ENCODE assay signal across 8 cellular contexts in the genomic region with DNA sequence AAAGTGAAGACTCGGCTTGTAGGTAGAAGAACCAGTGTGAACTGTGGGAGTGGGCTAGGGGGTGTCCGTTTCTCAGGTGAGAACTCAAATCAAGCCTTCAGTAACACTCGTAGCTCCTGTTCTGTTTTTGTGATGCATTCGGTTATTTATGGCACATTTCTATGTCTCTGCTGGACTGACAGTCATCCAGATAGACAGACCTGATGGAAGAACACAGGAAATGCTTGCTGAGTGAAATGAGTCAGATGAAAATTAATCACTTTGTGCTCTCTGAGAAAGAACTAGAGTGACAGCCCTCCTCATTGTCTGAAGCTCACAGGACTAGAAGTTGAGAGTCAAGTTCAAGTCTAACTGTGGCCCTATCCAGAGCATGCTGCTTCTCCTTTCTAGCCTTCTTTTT.
A peak's percentile ranks its signal among the peaks of the same experiment; 100 is the strongest.
DNase-seq lines count a peak whose midpoint lies in the region; ATAC-seq, FAIRE-seq and TF ChIP-seq lines count a peak whose summit lies in the region.

No MANE protein-coding gene starts in this region.

- H3K9me1 ChIP-seq in K562 (ENCODE audit: control insufficient read depth, insufficient read depth, low read length): no peaks in the 10 kb centered on the region

- no peaks in the 10 kb centered on the region for H3K27me3 ChIP-seq in K562 (ENCODE audit: control insufficient read depth in 2 of 2, insufficient read depth in 2 of 2, low read length in 2 of 2)
- H3K27me3 ChIP-seq in HAP-1 (ENCODE audit: low read depth): no peaks in the 10 kb centered on the region

- TF ChIP-seq EP300 in K562 (IDR thresholded peaks at IDR 0.05; ENCODE audit: low read length): no peak

- no peak overlapping the region for H3K9ac ChIP-seq in K562 (ENCODE audit: insufficient read depth in 1 of 2, low read depth in 2 of 2, low read length in 2 of 2)

- intact Hi-C loops in K562 (cut with micrococcal nuclease): no loop called here

- no peak overlapping the region for H3K4me3 Mint-ChIP-seq in activated CD4-positive, alpha-beta T cell treated with anti-CD3 and anti-CD28 coated beads, Interleukin-2, amount 10 ng/mL, durations not matched to agents 7 days and 5 days

- TF ChIP-seq RAD21 in K562 (CRISPR knock-in tag; conservative IDR thresholded peaks at IDR 0.05 in 1 of 2, IDR thresholded peaks at IDR 0.05 in 1 of 2): no peak

- H3K4me1 Mint-ChIP-seq in activated CD4-positive, alpha-beta T cell treated with anti-CD3 and anti-CD28 coated beads, Interleukin-2, amount 10 ng/mL, durations not matched to agents 7 days and 5 days: peaks cover 8% of the 10 kb centered on the region

- H3K36me3 ChIP-seq in K562 (ENCODE audit: control insufficient read depth, insufficient read depth, low read length) (no peaks in the 10 kb centered on the region), HAP-1 (replicated peaks) (no peaks in the 10 kb centered on the region)

- FAIRE-seq in K562 (lab: Jason Lieb, UNC): no peak

- CTCF ChIA-PET in K562 (lab: Yijun Ruan, JAX; ENCODE audit: low intra/inter-chr PET ratio): no interaction called here
- CTCF ChIA-PET in activated CD4-positive, alpha-beta T cell treated with anti-CD3 and anti-CD28 coated beads, Interleukin-2, amount 10 ng/mL, durations not matched to agents 7 days and 5 days (lab: Charles Lee): no interaction called here

- in situ Hi-C loops in K562 (cut with MboI) (no loop called here), HAP-1 (cut with MboI; ENCODE audit: low sequenced_read_pairs) (no loop called here)

- 0% methylated on average over 4 of the region's 4 CpGs for WGBS in K562 (ENCODE audit: insufficient coverage, low coverage, missing lambda C conversion rate)

- H3K9me3 Mint-ChIP-seq in activated CD4-positive, alpha-beta T cell treated with anti-CD3 and anti-CD28 coated beads, Interleukin-2, amount 10 ng/mL, durations not matched to agents 7 days and 5 days: no peaks in the 10 kb centered on the region

- TF ChIP-seq CTCF in GM10266 (IDR thresholded peaks at IDR 0.05; ENCODE audit: control insufficient read depth, insufficient read depth, low read depth, missing control alignments): no peak
- no peak for TF ChIP-seq CTCF in K562 (IDR thresholded peaks at IDR 0.05 in 2 of 3, conservative IDR thresholded peaks at IDR 0.05 in 1 of 3; ENCODE audit: insufficient read depth in 2 of 3, low read depth in 1 of 3, low read length in 3 of 3)

- peaks cover 2% of the 10 kb centered on the region for H3K27me3 Mint-ChIP-seq in activated CD4-positive, alpha-beta T cell treated with anti-CD3 and anti-CD28 coated beads, Interleukin-2, amount 10 ng/mL, durations not matched to agents 7 days and 5 days

- no peak overlapping the region for H2AFZ ChIP-seq in K562 (ENCODE audit: low read depth, low read length)

- H4K20me1 ChIP-seq in K562 (replicated peaks; ENCODE audit: control insufficient read depth, insufficient read depth, low read length): no peaks in the 10 kb centered on the region

- no peaks in the 10 kb centered on the region for H3K79me2 ChIP-seq in K562 (ENCODE audit: control insufficient read depth, insufficient read depth, low read length)

- TF ChIP-seq POLR2A in K562 (conservative IDR thresholded peaks at IDR 0.05): no peak

- ATAC-seq in GM19455 (IDR thresholded peaks at IDR 0.05; ENCODE audit: unreplicated experiment) (peak; percentile 96), HG03139 (IDR thresholded peaks at IDR 0.05; ENCODE audit: unreplicated experiment) (peak; percentile 91), K562 (no peak)

- no peak overlapping the region for H3K27ac ChIP-seq in K562 (ENCODE audit: extremely low read depth, low read depth, low read length)
- no peak overlapping the region for H3K27ac ChIP-seq in substantia nigra (ENCODE audit: low read depth, low read length, poor library complexity, severe bottlenecking)

- no TSS peak for BruUV-seq in K562 (replicated peaks; lab: Mats Ljungman, UMichigan)

- DNase-seq in GM10266 (ENCODE audit: extremely low spot score) (peak; percentile 58), K562 (ENCODE audit: extremely low read depth in 1 of 4, low spot score in 3 of 4) (no peak), substantia nigra (lab: John Stamatoyannopoulos, UW) (no peak), HAP-1 (ENCODE audit: low spot score in 2 of 2) (no peak), HT-29 (ENCODE audit: low spot score) (no peak)
- no peak for DNase-seq in activated CD4-positive, alpha-beta T cell treated with anti-CD3 and anti-CD28 coated beads, Interleukin-2, amount 10 ng/mL, durations not matched to agents 7 days and 5 days

- H3K9me3 ChIP-seq in K562 (replicated peaks; ENCODE audit: control insufficient read depth, insufficient read depth, low read depth, low read length): no peaks in the 10 kb centered on the region
- no peaks in the 10 kb centered on the region for H3K9me3 ChIP-seq in HAP-1

- H3K36me3 Mint-ChIP-seq in activated CD4-positive, alpha-beta T cell treated with anti-CD3 and anti-CD28 coated beads, Interleukin-2, amount 10 ng/mL, durations not matched to agents 7 days and 5 days (ENCODE audit: low read depth): no peaks in the 10 kb centered on the region

- POLR2A ChIA-PET in K562 (lab: Yijun Ruan, JAX): no interaction called here
- POLR2A ChIA-PET in activated CD4-positive, alpha-beta T cell treated with anti-CD3 and anti-CD28 coated beads, Interleukin-2, amount 10 ng/mL, durations not matched to agents 7 days and 5 days (lab: Charles Lee): no interaction called here

- H3K4me2 ChIP-seq in K562 (ENCODE audit: insufficient read depth, low read length): no peak overlapping the region

- H3K4me3 ChIP-seq in K562 (no peak overlapping the region), HAP-1 (no peak overlapping the region)

- H3K4me1 ChIP-seq in K562 (replicated peaks in 1 of 2; ENCODE audit: control insufficient read depth in 2 of 2, insufficient read depth in 2 of 2, low read length in 2 of 2): no peaks in the 10 kb centered on the region
- no peaks in the 10 kb centered on the region for H3K4me1 ChIP-seq in HAP-1

- no peak overlapping the region for H3K27ac Mint-ChIP-seq in activated CD4-positive, alpha-beta T cell treated with anti-CD3 and anti-CD28 coated beads, Interleukin-2, amount 10 ng/mL, durations not matched to agents 7 days and 5 days

TF ChIP-seq in K562, 482 proteins besides CTCF, POLR2A, EP300 and RAD21:
- no peak for TF ChIP-seq SRF (CRISPR knock-in tag; IDR thresholded peaks at IDR 0.05)
- peak; percentile 51 for TF ChIP-seq MEIS2 (IDR thresholded peaks at IDR 0.05; ENCODE audit: partially characterized antibody)
- no peak for TF ChIP-seq MAFG (tag; conservative IDR thresholded peaks at IDR 0.05)
- TF ChIP-seq ZNF584 (CRISPR knock-in tag; IDR thresholded peaks at IDR 0.05; ENCODE audit: low read depth): no peak
- peak; percentile 15; the same call in 1 of the 2 replicates for TF ChIP-seq PKNOX1 (IDR thresholded peaks at IDR 0.05)
